1 cellular context compared by ENCODE assay signal in genomic region chr14:99751539-99752485, GRCh38.
TF ChIP-seq lines count a peak whose summit lies in the region.

No MANE protein-coding gene starts in this region.

TF ChIP-seq in SK-N-SH treated with all-trans-retinoic acid at 6 μM for 48 hours, 23 proteins besides CTCF, POLR2A, EP300 and RAD21 (continued from another document):
- TF ChIP-seq POU6F1 (CRISPR knock-in tag; IDR thresholded peaks at IDR 0.05; ENCODE audit: borderline replicate concordance, low read depth) (no peak), CSDC2 (CRISPR knock-in tag; IDR thresholded peaks at IDR 0.05) (no peak), BACH2 (CRISPR knock-in tag; IDR thresholded peaks at IDR 0.05; ENCODE audit: borderline replicate concordance) (no peak), ZNF565 (CRISPR knock-in tag; conservative IDR thresholded peaks at IDR 0.05; ENCODE audit: low read depth) (no peak), PATZ1 (CRISPR knock-in tag; IDR thresholded peaks at IDR 0.05; ENCODE audit: borderline replicate concordance) (no peak), ZNF8 (CRISPR knock-in tag; IDR thresholded peaks at IDR 0.05) (no peak)
